ENCODE assay signal across 9 cellular contexts in the genomic region with DNA sequence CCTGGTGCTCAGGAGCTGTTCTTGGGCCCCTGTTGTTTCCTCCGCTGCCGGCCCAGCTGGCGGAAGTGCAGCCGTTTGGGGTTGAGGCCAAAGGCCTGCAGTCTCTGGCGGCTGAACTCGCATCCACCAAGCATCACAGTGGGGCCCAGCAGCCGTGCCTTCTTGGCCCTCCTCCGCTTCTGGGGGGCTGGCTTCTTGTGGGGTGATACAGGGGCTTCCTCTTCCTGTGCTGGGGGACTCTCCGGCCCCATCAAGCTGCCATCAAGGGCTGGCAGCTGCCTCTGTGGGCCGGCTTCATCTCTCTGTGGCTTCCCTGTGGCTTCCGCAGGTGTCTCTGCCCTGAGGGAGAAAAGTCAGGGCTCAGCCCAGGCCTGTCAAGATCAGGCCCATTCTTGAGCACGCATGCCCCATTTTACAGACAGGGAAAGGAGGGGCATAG. TPM values are rescaled to one million over a fixed set of nuclear protein-coding genes. Genes with fewer than 3 reads are reported as not detected.
A peak's percentile ranks its signal among the peaks of the same experiment; 100 is the strongest.
DNase-seq lines count a peak whose midpoint lies in the region; ATAC-seq and TF ChIP-seq lines count a peak whose summit lies in the region.
"Had no signal": no experiment of that assay in that cellular context is flagged by ENCODE, and none has a peak within 500 bp of the region (broad histone marks: within the 10 kb centered on the region; RNA-seq: fewer than 3 reads in every experiment).

No MANE protein-coding gene starts in this region.

- H3K9me3 Mint-ChIP-seq in H9: no peaks in the 10 kb centered on the region

- no peak overlapping the region for H4K5ac ChIP-seq in H9 (ENCODE audit: insufficient read length, low read depth, low read length)

- no peaks in the 10 kb centered on the region for H3K23me2 ChIP-seq in H9 (ENCODE audit: insufficient read length, low read depth, low read length, poor library complexity, severe bottlenecking)

- no peak overlapping the region for H2AK5ac ChIP-seq in H9 (ENCODE audit: insufficient read length, low read length)

- H3K18ac ChIP-seq in H9 (ENCODE audit: insufficient read length, low read depth, low read length): no peak overlapping the region

- no peak overlapping the region for H3K4me2 ChIP-seq in H9 (ENCODE audit: insufficient read depth, insufficient read length, low read length)
- H3K4me2 ChIP-seq: KMS-11 had no signal

- ATAC-seq in GM21529 (IDR thresholded peaks at IDR 0.05; ENCODE audit: unreplicated experiment) (peak; percentile 55), HG03342 (IDR thresholded peaks at IDR 0.05; ENCODE audit: unreplicated experiment) (no peak)

- peaks cover 2% of the 10 kb centered on the region for H4K20me1 ChIP-seq in H9 (ENCODE audit: control insufficient read depth, insufficient read depth, insufficient read length)

- peaks cover 33 to 92% (median 76%) of the 10 kb centered on the region in 3 experiments; a peak in 6 of 7 replicates for H3K36me3 Mint-ChIP-seq in H9 (ENCODE audit: insufficient read depth in 1 of 3, low read depth in 3 of 3)

- no peak overlapping the region for H3K14ac ChIP-seq in H9 (ENCODE audit: insufficient read depth, low read length)

- TF ChIP-seq CTCF in 22Rv1 (IDR thresholded peaks at IDR 0.05) (no peak), H9 (conservative IDR thresholded peaks at IDR 0.05) (no peak)

- no peak overlapping the region for H2BK5ac ChIP-seq in H9 (ENCODE audit: insufficient read length, low read length)

- H3K27me3 ChIP-seq in esophagus (ENCODE audit: control insufficient read depth in 1 of 2, insufficient read depth in 2 of 2, low read length in 2 of 2) (no peaks in the 10 kb centered on the region), H9 (ENCODE audit: insufficient read depth, low read length) (no peaks in the 10 kb centered on the region)

- 0 out of 7 replicates have a peak overlapping the region, but pooled peaks of 1 of the 3 experiments have one; percentile 47 for H3K27ac Mint-ChIP-seq in H9

- no peaks in the 10 kb centered on the region for H3K4me1 Mint-ChIP-seq in H9

- no peak overlapping the region for H4K8ac ChIP-seq in H9 (replicated peaks; ENCODE audit: insufficient read length, low read depth, low read length)

- H3T11ph ChIP-seq in H9 (ENCODE audit: low read length): no peak overlapping the region

- H3K4me3 ChIP-seq in esophagus (ENCODE audit: low read depth in 1 of 2, low read length in 2 of 2): no peak overlapping the region

- H4K91ac ChIP-seq in H9 (ENCODE audit: insufficient read length, low read depth, low read length): no peak overlapping the region

- H3K36me3 ChIP-seq in esophagus (ENCODE audit: control insufficient read depth in 2 of 2, insufficient read depth in 2 of 2, low read length in 1 of 2): peaks cover 12 to 44% of the 10 kb centered on the region in 2 donors

- WGBS in esophagus, 2 donors: 29 to 37% methylated on average over 11 to 12 of the region's 12 CpGs
- WGBS in H9 (ENCODE audit: extremely low coverage, insufficient read length, low lambda C conversion rate): no CpG with 5 or more reads among the region's 12 CpGs

- H3K4me3 Mint-ChIP-seq in H9: no peak overlapping the region

- no peaks in the 10 kb centered on the region for H3K9me3 ChIP-seq in esophagus (ENCODE audit: control insufficient read depth in 2 of 2, insufficient read depth in 1 of 2, low read depth in 1 of 2, low read length in 1 of 2)
- H3K9me3 ChIP-seq in H9 (ENCODE audit: control insufficient read depth, low read depth, low read length): no peaks in the 10 kb centered on the region

- no peaks in the 10 kb centered on the region for H3K79me2 ChIP-seq in H9 (ENCODE audit: insufficient read depth, low read length)

- H3K4ac ChIP-seq in H9 (ENCODE audit: low read depth, low read length): no peak overlapping the region

- H3K79me1 ChIP-seq in H9 (ENCODE audit: insufficient read depth, low read depth, low read length, poor library complexity, severe bottlenecking): no peaks in the 10 kb centered on the region

- H3K27ac ChIP-seq in 22Rv1 (peak overlapping the region; percentile 30), esophagus (ENCODE audit: low read depth in 2 of 2, low read length in 1 of 2) (peak overlapping the region; percentile 79 to 89), H9 (ENCODE audit: insufficient read length, low read depth, low read length) (no peak overlapping the region)
- H3K27ac ChIP-seq: KMS-11 had no signal

- no peak overlapping the region for H2BK120ac ChIP-seq in H9 (ENCODE audit: low read depth, low read length, poor library complexity, severe bottlenecking)

- H3K9ac ChIP-seq in H9 (ENCODE audit: extremely low read depth, insufficient read length, low read length): no peak overlapping the region
- H3K9ac ChIP-seq: KMS-11 had no signal

- no peak overlapping the region for H2BK20ac ChIP-seq in H9 (ENCODE audit: low read depth, low read length, poor library complexity, severe bottlenecking)

- no peak overlapping the region for H2BK12ac ChIP-seq in H9 (ENCODE audit: insufficient read length, low read depth, low read length)

- H3K4me1 ChIP-seq in esophagus (ENCODE audit: control insufficient read depth in 2 of 2, insufficient read depth in 2 of 2, low read length in 1 of 2) (peaks cover 0 to 7% of the 10 kb centered on the region in 2 donors), H9 (ENCODE audit: insufficient read depth, low read length) (no peaks in the 10 kb centered on the region)

- peak in 3 of 5 experiments; percentile 48 to 89 (median 84) for DNase-seq in T-helper 2 cell
- DNase-seq in NCI-H774 (lab: John Stamatoyannopoulos, UW): no peak
- DNase-seq in NCI-H524 (lab: John Stamatoyannopoulos, UW): no peak
- DNase-seq in H9: no peak

- no peak overlapping the region for H3K56ac ChIP-seq in H9 (ENCODE audit: insufficient read length, low read depth, low read length)

- H2AFZ ChIP-seq in H9 (ENCODE audit: low read length): no peak overlapping the region

- no peaks in the 10 kb centered on the region for H3K27me3 Mint-ChIP-seq in H9 (ENCODE audit: low read depth)

- no peak overlapping the region for H2BK15ac ChIP-seq in H9 (ENCODE audit: low read depth, low read length)

- no peak overlapping the region for H3K23ac ChIP-seq in H9 (ENCODE audit: insufficient read length, low read depth, low read length)

RNA-seq across cellular contexts. Expression of a gene that starts 10.3 kb away (rescaled TPM):
- polyA plus RNA-seq in esophagus: 10 to 100 TPM; 43.9 to 53.6 TPM
- 55.2 and 55.8 TPM in 2 replicates for total RNA-seq in H9 (2021)

RNA-seq across cellular contexts. Expression of a gene that starts 11.8 kb away (rescaled TPM):
- polyA plus RNA-seq in esophagus: 10 to 100 TPM; 16.4 to 25.3 TPM
- 57.4 and 63.8 TPM in 2 replicates for total RNA-seq in H9 (2021)

RNA-seq across cellular contexts. Expression of a gene that starts 14.8 kb away (rescaled TPM):
- 10 to 100 TPM in 1 of 2 donors, 1 to 10 TPM in 1; 4.6 to 11.7 TPM for polyA plus RNA-seq in esophagus
- total RNA-seq in H9 (2021): 2.8 and 3.7 TPM in 2 replicates

RNA-seq across cellular contexts. Expression of a gene that starts 33.1 kb away (rescaled TPM):
- 10 to 100 TPM; 54.2 to 55.4 TPM for polyA plus RNA-seq in esophagus
- 146 and 150 TPM in 2 replicates for total RNA-seq in H9 (2021)

RNA-seq across cellular contexts. Expression of a gene that starts 36.7 kb away (rescaled TPM):
- polyA plus RNA-seq in esophagus: 10 to 100 TPM in 1 of 2 donors, 1 to 10 TPM in 1; 9.4 to 12.1 TPM
- total RNA-seq in H9 (2021): 7.1 and 8.1 TPM in 2 replicates

Comparison
In these comparisons a context has a peak if more than half of its experiments do, and no peak if none do; other contexts are left out.
1. DNase-seq: peak in T-helper 2 cell (3 of 5); none in NCI-H774 (single experiment), NCI-H524 (0 of 2) and H9 (single experiment).